1 cellular context compared by ENCODE assay signal in genomic region chr7:25893436-25893835, GRCh38.
TF ChIP-seq lines count a peak whose summit lies in the region.

No MANE protein-coding gene starts in this region.

TF ChIP-seq in HepG2, 621 proteins besides CTCF, POLR2A, EP300 and RAD21 (continued from another document):
- TF ChIP-seq NRL (CRISPR knock-in tag; IDR thresholded peaks at IDR 0.05; ENCODE audit: borderline replicate concordance) (no peak), EHMT2 (IDR thresholded peaks at IDR 0.05; ENCODE audit: borderline replicate concordance, low read depth, low read length) (no peak), SUZ12 (IDR thresholded peaks at IDR 0.05; ENCODE audit: low read depth, low read length) (no peak), CREB1 (IDR thresholded peaks at IDR 0.05) (no peak), CREB1 (CRISPR knock-in tag; IDR thresholded peaks at IDR 0.05) (no peak), ZNF691 (CRISPR knock-in tag; IDR thresholded peaks at IDR 0.05; ENCODE audit: borderline replicate concordance, low read depth) (no peak)
